ENCODE assay signal across 8 cellular contexts in the genomic region with DNA sequence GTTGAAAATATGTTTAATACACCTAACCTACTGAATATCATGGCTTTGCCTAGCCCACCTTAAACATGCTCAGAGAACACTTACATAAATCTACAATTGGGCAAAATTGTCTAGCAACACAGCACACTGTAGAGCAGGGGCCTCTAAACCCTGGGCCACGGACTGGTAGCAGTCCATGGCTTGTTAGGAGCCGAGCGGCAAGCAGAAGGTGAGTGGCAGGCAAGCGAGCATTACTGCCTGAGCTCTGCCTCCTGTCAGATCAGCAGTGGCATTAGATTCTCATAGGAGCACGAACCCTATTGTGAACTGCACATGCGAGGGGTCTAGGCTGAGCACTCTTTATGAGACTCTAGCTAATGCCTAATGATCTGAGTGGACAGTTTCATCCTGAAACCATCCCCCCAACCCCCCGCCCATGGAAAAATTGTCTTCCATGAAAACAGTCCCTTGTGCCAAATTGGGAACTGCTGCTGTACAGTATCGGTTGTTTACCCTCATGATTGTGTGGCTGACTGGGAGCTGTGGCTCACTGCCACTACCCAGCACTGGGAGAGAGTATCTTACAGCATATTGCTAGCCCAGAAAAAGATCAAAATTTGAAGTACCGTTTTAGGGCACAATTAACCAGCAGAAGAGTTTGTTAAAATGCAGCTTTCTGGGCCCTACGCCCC. TPM values are rescaled to one million over a fixed set of nuclear protein-coding genes. Genes with fewer than 3 reads are reported as not detected.
A peak's percentile ranks its signal among the peaks of the same experiment; 100 is the strongest.
DNase-seq lines count a peak whose midpoint lies in the region; ATAC-seq and TF ChIP-seq lines count a peak whose summit lies in the region.

No MANE protein-coding gene starts in this region.

- TF ChIP-seq POLR2A in suprapubic skin (IDR thresholded peaks at IDR 0.05): no peak

- H3K27ac ChIP-seq in VCaP (peak overlapping the region; percentile 65), hepatocyte (peak overlapping the region; percentile 64), suprapubic skin (peak overlapping the region; percentile 34)

- no peaks in the 10 kb centered on the region for H3K27me3 ChIP-seq in hepatocyte
- no peaks in the 10 kb centered on the region for H3K27me3 ChIP-seq in suprapubic skin

- H3K4me3 ChIP-seq in hepatocyte: no peak overlapping the region
- H3K4me3 ChIP-seq in suprapubic skin: no peak overlapping the region

- peaks cover 13% of the 10 kb centered on the region for H3K79me2 ChIP-seq in hepatocyte

- 63% methylated on average over 10 of the region's 10 CpGs for WGBS in hepatocyte (ENCODE audit: low lambda C conversion rate, missing lambda C conversion rate)
- 64% methylated on average over 6 of the region's 10 CpGs for WGBS in suprapubic skin

- TF ChIP-seq CTCF in VCaP (conservative IDR thresholded peaks at IDR 0.05): peak; percentile 45
- TF ChIP-seq CTCF in hepatocyte (IDR thresholded peaks at IDR 0.05; ENCODE audit: poor library complexity): no peak
- TF ChIP-seq CTCF in suprapubic skin (IDR thresholded peaks at IDR 0.05): no peak

- no peak for DNase-seq in hepatocyte (ENCODE audit: low spot score)
- no peak for DNase-seq in suprapubic skin (ENCODE audit: low spot score in 2 of 2)
- no peak for DNase-seq in SK-N-DZ (ENCODE audit: low spot score)
- DNase-seq in CD1c-positive myeloid dendritic cell (ENCODE audit: extremely low spot score): no peak

- peak; percentile 30 for ATAC-seq in GM21447 (IDR thresholded peaks at IDR 0.05; ENCODE audit: unreplicated experiment)
- ATAC-seq in GM21526 (IDR thresholded peaks at IDR 0.05; ENCODE audit: low FRiP score, unreplicated experiment): no peak
- ATAC-seq in HG03457 (IDR thresholded peaks at IDR 0.05; ENCODE audit: unreplicated experiment): no peak

- peaks cover 7% of the 10 kb centered on the region for H3K4me1 ChIP-seq in hepatocyte (ENCODE audit: insufficient read depth)
- H3K4me1 ChIP-seq in suprapubic skin: peaks cover 42% of the 10 kb centered on the region

- H3K36me3 ChIP-seq in hepatocyte (replicated peaks; ENCODE audit: insufficient read depth, low read depth) (no peaks in the 10 kb centered on the region), suprapubic skin (no peaks in the 10 kb centered on the region)

- no peaks in the 10 kb centered on the region for H3K9me2 ChIP-seq in hepatocyte (replicated peaks; ENCODE audit: insufficient read depth)

- H4K20me1 ChIP-seq in hepatocyte (ENCODE audit: insufficient read depth, poor library complexity, severe bottlenecking): no peaks in the 10 kb centered on the region

- H3K9me3 ChIP-seq in hepatocyte (ENCODE audit: low read depth) (no peaks in the 10 kb centered on the region), suprapubic skin (no peaks in the 10 kb centered on the region)

- no peak overlapping the region for H2AFZ ChIP-seq in hepatocyte

- TF ChIP-seq EP300 in suprapubic skin (IDR thresholded peaks at IDR 0.05): no peak

- peak overlapping the region; percentile 23 for H3K4me2 ChIP-seq in hepatocyte

RNA-seq across cellular contexts. Expression of a gene that starts 26.1 kb away (rescaled TPM):
- 6.9 and 11.8 TPM in 2 replicates for total RNA-seq in hepatocyte
- 17.0 and 19.2 TPM in 2 replicates for polyA plus RNA-seq in hepatocyte
- 10 to 100 TPM; 13.2 to 17.1 (median 13.5) TPM for total RNA-seq in suprapubic skin
- polyA plus RNA-seq in SK-N-DZ (2014; cell fraction: cytosol; rRNA removed): 79.9 and 84.6 TPM in 2 replicates
- polyA plus RNA-seq in SK-N-DZ (2014; cell fraction: nucleus; rRNA removed): 45.8 and 51.6 TPM in 2 replicates
